Comparison of ENCODE assay signal across 8 cellular contexts in genomic region chr19:2041436-2041685, GRCh38. TPM values are rescaled to one million over a fixed set of nuclear protein-coding genes. Genes with fewer than 3 reads are reported as not detected.
A peak's percentile ranks its signal among the peaks of the same experiment; 100 is the strongest.
DNase-seq lines count a peak whose midpoint lies in the region; ATAC-seq and TF ChIP-seq lines count a peak whose summit lies in the region.

No MANE protein-coding gene starts in this region.

- H3K27me3 ChIP-seq in HCT116 (ENCODE audit: insufficient read depth, low read length): no peaks in the 10 kb centered on the region
- no peaks in the 10 kb centered on the region for H3K27me3 ChIP-seq in hepatocyte
- H3K27me3 ChIP-seq in HAP-1 (ENCODE audit: low read depth): no peaks in the 10 kb centered on the region

- H3K9ac ChIP-seq in HCT116 (ENCODE audit: low read length): peak overlapping the region; percentile 69

- no TSS peak for BruUV-seq in HCT116 (replicated peaks; lab: Mats Ljungman, UMichigan)

- no peak for TF ChIP-seq POLR2A in HCT116 (IDR thresholded peaks at IDR 0.05; ENCODE audit: borderline replicate concordance, extremely low read depth, insufficient read depth, insufficient read length)

- no peak for TF ChIP-seq RAD21 in HCT116 (IDR thresholded peaks at IDR 0.05; ENCODE audit: low read depth)

- peaks cover 24% of the 10 kb centered on the region for H3K4me1 Mint-ChIP-seq in activated CD4-positive, alpha-beta memory T cell treated with anti-CD3 and anti-CD28 coated beads for 36 hours (ENCODE audit: low read depth)
- H3K4me1 Mint-ChIP-seq in stimulated activated memory B cell treated with anti-CD40 and anti-IgM and Interleukin-4, amounts not matched to agents 10 μg/mL and 1 μg/mL and 100 μg/mL, for 72 hours: peaks cover 80% of the 10 kb centered on the region

- H3K4me2 ChIP-seq in HCT116 (ENCODE audit: low read length): peak overlapping the region; percentile 76
- H3K4me2 ChIP-seq in hepatocyte: peak overlapping the region; percentile 71

- H3K27me3 Mint-ChIP-seq in activated CD4-positive, alpha-beta memory T cell treated with anti-CD3 and anti-CD28 coated beads for 36 hours: no peaks in the 10 kb centered on the region
- no peaks in the 10 kb centered on the region for H3K27me3 Mint-ChIP-seq in stimulated activated memory B cell treated with anti-CD40 and anti-IgM and Interleukin-4, amounts not matched to agents 10 μg/mL and 1 μg/mL and 100 μg/mL, for 72 hours

- H3K9me3 ChIP-seq in HCT116 (ENCODE audit: control insufficient read depth in 1 of 2, insufficient read depth in 1 of 2, low read depth in 1 of 2, low read length in 2 of 2): no peaks in the 10 kb centered on the region
- H3K9me3 ChIP-seq in hepatocyte (ENCODE audit: low read depth): no peaks in the 10 kb centered on the region
- H3K9me3 ChIP-seq in HAP-1: no peaks in the 10 kb centered on the region

- POLR2A ChIA-PET in HCT116 (lab: Charles Lee): interaction anchor here (2.3 to 4.2 kb wide), 2 partner anchors 9 to 12 kb away, joined by 14 to 39 read pairs; no protein-coding TSS in a partner anchor
- POLR2A ChIA-PET in activated CD4-positive, alpha-beta memory T cell treated with anti-CD3 and anti-CD28 coated beads for 36 hours (lab: Charles Lee): interaction anchor here (1.0 to 3.8 kb wide), 6 partner anchors 8 to 136 kb away, joined by 3 to 26 read pairs (median 4); partner anchors contain the start of gene MKNK2

- peaks cover 21% of the 10 kb centered on the region for H3K36me3 Mint-ChIP-seq in activated CD4-positive, alpha-beta memory T cell treated with anti-CD3 and anti-CD28 coated beads for 36 hours
- H3K36me3 Mint-ChIP-seq in stimulated activated memory B cell treated with anti-CD40 and anti-IgM and Interleukin-4, amounts not matched to agents 10 μg/mL and 1 μg/mL and 100 μg/mL, for 72 hours: peaks cover 58% of the 10 kb centered on the region

- RAD21 ChIA-PET in HCT116 (lab: Charles Lee; ENCODE audit: low non-redundant PET in 1 of 2, low total read pairs in 2 of 2, uncharacterized antibody in 2 of 2, unreplicated experiment in 2 of 2): no interaction called here

- no peaks in the 10 kb centered on the region for H4K20me1 ChIP-seq in HCT116 (ENCODE audit: insufficient read depth)
- peaks cover 20% of the 10 kb centered on the region for H4K20me1 ChIP-seq in hepatocyte (ENCODE audit: insufficient read depth, poor library complexity, severe bottlenecking)

- H3K27ac Mint-ChIP-seq in activated CD4-positive, alpha-beta memory T cell treated with anti-CD3 and anti-CD28 coated beads for 36 hours: peak overlapping the region; percentile 89
- H3K27ac Mint-ChIP-seq in stimulated activated memory B cell treated with anti-CD40 and anti-IgM and Interleukin-4, amounts not matched to agents 10 μg/mL and 1 μg/mL and 100 μg/mL, for 72 hours: peak overlapping the region; percentile 77

- H2AFZ ChIP-seq in HCT116 (ENCODE audit: low read depth, low read length, poor library complexity, severe bottlenecking) (no peak overlapping the region), hepatocyte (no peak overlapping the region)

- no peak for DNase-seq in HCT116 (ENCODE audit: low read depth, low spot score)
- DNase-seq in activated CD4-positive, alpha-beta memory T cell treated with anti-CD3 and anti-CD28 coated beads for 36 hours: peak; percentile 10
- peak; percentile 9 for DNase-seq in hepatocyte (ENCODE audit: low spot score)
- no peak for DNase-seq in HAP-1 (ENCODE audit: low spot score in 2 of 2)
- no peak for DNase-seq in NCI-H748 treated with DMSO at 0.1 percent for 48 hours (lab: John Stamatoyannopoulos, UW)
- no peak for DNase-seq in DMS 273 treated with DMSO at 0.1 percent for 48 hours (lab: John Stamatoyannopoulos, UW)

- CTCF ChIA-PET in HCT116 (lab: Charles Lee): no interaction called here
- CTCF ChIA-PET in activated CD4-positive, alpha-beta memory T cell treated with anti-CD3 and anti-CD28 coated beads for 36 hours (lab: Charles Lee): interaction anchor here (1.6 to 1.9 kb wide), 2 partner anchors 9 to 28 kb away, joined by 4 to 7 read pairs; no protein-coding TSS in a partner anchor

- intact Hi-C loops in HCT116 (cut with micrococcal nuclease): no loop called here
- intact Hi-C loops in activated CD4-positive, alpha-beta memory T cell treated with anti-CD3 and anti-CD28 coated beads for 36 hours (cut with micrococcal nuclease): no loop called here

- H3K79me2 ChIP-seq in HCT116 (ENCODE audit: insufficient read depth, low read length) (peaks cover 18% of the 10 kb centered on the region; the same call in 1 of the 2 replicates), hepatocyte (peaks cover 16% of the 10 kb centered on the region)

- ATAC-seq in HCT116 (no peak), HG02759 (IDR thresholded peaks at IDR 0.05; ENCODE audit: unreplicated experiment) (no peak)
- no peak for ATAC-seq in stimulated activated memory B cell treated with anti-CD40 and anti-IgM and Interleukin-4, amounts not matched to agents 10 μg/mL and 1 μg/mL and 100 μg/mL, for 72 hours

- H3K27ac ChIP-seq in HCT116 (ENCODE audit: low read depth, low read length) (peak overlapping the region; percentile 81), hepatocyte (peak overlapping the region; percentile 89)

- H3K36me3 ChIP-seq in HCT116 (ENCODE audit: control insufficient read depth in 1 of 2, insufficient read depth in 2 of 2, low read length in 2 of 2): peaks cover 19 to 37% of the 10 kb centered on the region in 2 experiments; a peak in 3 of 4 replicates
- no peaks in the 10 kb centered on the region for H3K36me3 ChIP-seq in hepatocyte (replicated peaks; ENCODE audit: insufficient read depth, low read depth)
- peaks cover 45% of the 10 kb centered on the region for H3K36me3 ChIP-seq in HAP-1 (replicated peaks)

- H3K4me3 ChIP-seq in HCT116 (replicated peaks in 1 of 2; ENCODE audit: low read depth in 1 of 2, low read length in 2 of 2) (no peak overlapping the region), hepatocyte (no peak overlapping the region), HAP-1 (no peak overlapping the region)

- H3K9me3 Mint-ChIP-seq in activated CD4-positive, alpha-beta memory T cell treated with anti-CD3 and anti-CD28 coated beads for 36 hours: no peaks in the 10 kb centered on the region
- no peaks in the 10 kb centered on the region for H3K9me3 Mint-ChIP-seq in stimulated activated memory B cell treated with anti-CD40 and anti-IgM and Interleukin-4, amounts not matched to agents 10 μg/mL and 1 μg/mL and 100 μg/mL, for 72 hours

- peaks cover 17 to 48% of the 10 kb centered on the region in 2 experiments for H3K4me1 ChIP-seq in HCT116 (ENCODE audit: control insufficient read depth in 1 of 2, insufficient read depth in 2 of 2, low read length in 2 of 2)
- H3K4me1 ChIP-seq in hepatocyte (ENCODE audit: insufficient read depth): peaks cover 16% of the 10 kb centered on the region
- H3K4me1 ChIP-seq in HAP-1: peaks cover 12% of the 10 kb centered on the region

- no peaks in the 10 kb centered on the region for H3K9me2 ChIP-seq in HCT116 (ENCODE audit: insufficient read depth)
- no peaks in the 10 kb centered on the region for H3K9me2 ChIP-seq in hepatocyte (replicated peaks; ENCODE audit: insufficient read depth)

- TF ChIP-seq CTCF in HCT116 (IDR thresholded peaks at IDR 0.05 in 2 of 3, conservative IDR thresholded peaks at IDR 0.05 in 1 of 3; ENCODE audit: borderline replicate concordance in 1 of 3, insufficient read depth in 1 of 3, low read depth in 2 of 3, low read length in 2 of 3) (no peak), hepatocyte (IDR thresholded peaks at IDR 0.05; ENCODE audit: poor library complexity) (no peak)

- H3K4me3 Mint-ChIP-seq in activated CD4-positive, alpha-beta memory T cell treated with anti-CD3 and anti-CD28 coated beads for 36 hours: peak overlapping the region; percentile 77
- H3K4me3 Mint-ChIP-seq in stimulated activated memory B cell treated with anti-CD40 and anti-IgM and Interleukin-4, amounts not matched to agents 10 μg/mL and 1 μg/mL and 100 μg/mL, for 72 hours: peak overlapping the region; percentile 65

- in situ Hi-C loops in HAP-1 (cut with MboI; ENCODE audit: low sequenced_read_pairs): no loop called here

- WGBS in hepatocyte (ENCODE audit: low lambda C conversion rate, missing lambda C conversion rate): 100% methylated on average over 4 of the region's 6 CpGs

TF ChIP-seq in HCT116, 20 proteins besides CTCF, POLR2A, EP300 and RAD21 (continues in another document):
- TF ChIP-seq, protein P1, sequence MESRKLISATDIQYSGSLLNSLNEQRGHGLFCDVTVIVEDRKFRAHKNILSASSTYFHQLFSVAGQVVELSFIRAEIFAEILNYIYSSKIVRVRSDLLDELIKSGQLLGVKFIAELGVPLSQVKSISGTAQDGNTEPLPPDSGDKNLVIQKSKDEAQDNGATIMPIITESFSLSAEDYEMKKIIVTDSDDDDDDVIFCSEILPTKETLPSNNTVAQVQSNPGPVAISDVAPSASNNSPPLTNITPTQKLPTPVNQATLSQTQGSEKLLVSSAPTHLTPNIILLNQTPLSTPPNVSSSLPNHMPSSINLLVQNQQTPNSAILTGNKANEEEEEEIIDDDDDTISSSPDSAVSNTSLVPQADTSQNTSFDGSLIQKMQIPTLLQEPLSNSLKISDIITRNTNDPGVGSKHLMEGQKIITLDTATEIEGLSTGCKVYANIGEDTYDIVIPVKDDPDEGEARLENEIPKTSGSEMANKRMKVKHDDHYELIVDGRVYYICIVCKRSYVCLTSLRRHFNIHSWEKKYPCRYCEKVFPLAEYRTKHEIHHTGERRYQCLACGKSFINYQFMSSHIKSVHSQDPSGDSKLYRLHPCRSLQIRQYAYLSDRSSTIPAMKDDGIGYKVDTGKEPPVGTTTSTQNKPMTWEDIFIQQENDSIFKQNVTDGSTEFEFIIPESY (IDR thresholded peaks at IDR 0.05; ENCODE audit: extremely low read depth, insufficient replicate concordance, low read length): no peak
- TF ChIP-seq POLR2AphosphoS5 (IDR thresholded peaks at IDR 0.05; ENCODE audit: low read depth, low read length) (no peak), FOSL1 (IDR thresholded peaks at IDR 0.05; ENCODE audit: low read depth) (no peak)

RNA-seq across cellular contexts. Expression of gene MKNK2, which starts 9.7 kb away (rescaled TPM):
- total RNA-seq in HCT116 (2021; ENCODE audit: unreplicated experiment): 271 TPM
- polyA plus RNA-seq in HCT116 (2012): 225 and 297 TPM in 2 replicates
- total RNA-seq in activated CD4-positive, alpha-beta memory T cell treated with anti-CD3 and anti-CD28 coated beads for 36 hours: 100 to 1,000 TPM; 143 to 157 TPM
- total RNA-seq in hepatocyte: 90.4 and 98.2 TPM in 2 replicates
- 126 and 136 TPM in 2 replicates for polyA plus RNA-seq in hepatocyte

RNA-seq across cellular contexts. Expression of gene BTBD2, which starts 25.8 kb away (rescaled TPM):
- total RNA-seq in HCT116 (2021; ENCODE audit: unreplicated experiment): 112 TPM
- 136 and 158 TPM in 2 replicates for polyA plus RNA-seq in HCT116 (2012)
- total RNA-seq in activated CD4-positive, alpha-beta memory T cell treated with anti-CD3 and anti-CD28 coated beads for 36 hours: 10 to 100 TPM; 37.3 to 42.9 TPM
- total RNA-seq in hepatocyte: 56.4 and 62.1 TPM in 2 replicates
- 71.1 and 76.0 TPM in 2 replicates for polyA plus RNA-seq in hepatocyte

RNA-seq across cellular contexts. Expression of gene MOB3A, which starts 54.8 kb away (rescaled TPM):
- 32.1 TPM for total RNA-seq in HCT116 (2021; ENCODE audit: unreplicated experiment)
- 39.3 and 39.8 TPM in 2 replicates for polyA plus RNA-seq in HCT116 (2012)
- total RNA-seq in activated CD4-positive, alpha-beta memory T cell treated with anti-CD3 and anti-CD28 coated beads for 36 hours: 100 to 1,000 TPM; 117 to 122 TPM
- total RNA-seq in hepatocyte: 13.5 and 15.7 TPM in 2 replicates
- 25.1 and 27.7 TPM in 2 replicates for polyA plus RNA-seq in hepatocyte

RNA-seq across cellular contexts. Expression of gene IZUMO4, which starts 55.4 kb away (rescaled TPM):
- total RNA-seq in HCT116 (2021; ENCODE audit: unreplicated experiment) (6.1 TPM), hepatocyte (0.44 and 1.4 TPM in 2 replicates)
- polyA plus RNA-seq in HCT116 (2012): 6.7 and 12.8 TPM in 2 replicates
- 10 to 100 TPM; 14.2 to 16.4 TPM for total RNA-seq in activated CD4-positive, alpha-beta memory T cell treated with anti-CD3 and anti-CD28 coated beads for 36 hours
- 2.8 and 4.0 TPM in 2 replicates for polyA plus RNA-seq in hepatocyte

Comparison
In these comparisons a context has a peak if more than half of its experiments do, and no peak if none do; other contexts are left out.
1. DNase-seq: peak in activated CD4-positive, alpha-beta memory T cell treated with anti-CD3 and anti-CD28 coated beads for 36 hours (single experiment) and hepatocyte (single experiment); none in HCT116 (single experiment), HAP-1 (0 of 2), NCI-H748 treated with DMSO at 0.1 percent for 48 hours (single experiment) and DMS 273 treated with DMSO at 0.1 percent for 48 hours (single experiment).